8 cellular contexts compared by ENCODE assay signal in the genomic region with DNA sequence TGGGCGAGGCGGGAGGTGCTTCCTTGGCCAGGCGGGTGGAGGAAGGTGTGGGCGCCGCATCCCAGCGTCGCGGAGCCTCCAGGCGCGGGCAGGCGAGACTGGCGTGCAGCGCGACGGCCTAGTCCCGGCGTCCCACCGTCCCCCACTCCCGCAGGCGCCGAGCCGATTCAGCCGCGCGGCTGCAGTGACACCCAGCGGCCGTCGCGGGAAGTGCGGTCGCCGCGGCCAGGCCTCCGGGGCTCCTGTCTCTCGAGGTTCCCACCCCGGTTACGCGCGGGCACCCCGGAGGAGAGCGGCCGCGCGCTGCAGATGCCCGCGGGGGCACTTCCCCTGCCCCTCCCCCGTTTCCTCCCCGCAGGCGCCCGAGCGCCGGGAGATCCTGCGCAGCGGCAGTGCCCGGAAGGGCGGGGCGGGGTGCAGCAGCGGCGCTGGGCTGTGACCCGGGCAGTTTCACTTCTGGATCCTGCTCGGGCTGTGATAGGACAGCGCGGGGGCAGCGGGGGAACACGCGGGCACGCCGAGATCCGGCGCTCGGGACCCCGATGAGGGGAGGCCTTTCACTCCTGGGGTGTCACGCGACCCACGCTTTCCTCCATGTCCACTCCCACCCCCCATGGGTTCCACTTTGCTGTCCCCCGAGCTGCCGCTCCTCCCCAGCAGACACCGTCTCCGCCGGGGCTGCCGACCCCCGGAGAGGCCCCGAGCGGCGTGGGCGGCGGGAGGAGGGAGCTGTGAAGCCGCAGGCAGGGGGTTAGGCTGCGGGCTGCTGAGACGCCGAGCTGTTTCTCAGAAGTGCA. TPM values are rescaled to one million over a fixed set of nuclear protein-coding genes. Genes with fewer than 3 reads are reported as not detected.
DNase-seq lines count a peak whose midpoint lies in the region; ATAC-seq and TF ChIP-seq lines count a peak whose summit lies in the region.

No MANE protein-coding gene starts in this region.

- H2AFZ ChIP-seq in GM23248 (peak overlapping the region; percentile 91), Karpas-422 (ENCODE audit: low read length) (0 out of 2 replicates have a peak overlapping the region, but pooled peaks have one; percentile 69), neural cell (ENCODE audit: low read depth, low read length) (peak overlapping the region; percentile 76)

- peak; percentile 86 for ATAC-seq in stimulated activated naive CD8-positive, alpha-beta T cell treated with anti-CD3 and anti-CD28 coated beads, Interleukin-15, amount 100 ng/mL, for 72 hours

- peak; percentile 88 for TF ChIP-seq RAD21 in neural cell (conservative IDR thresholded peaks at IDR 0.05)

- H3K4me1 ChIP-seq in GM23248 (ENCODE audit: insufficient read depth) (no peaks in the 10 kb centered on the region), Karpas-422 (ENCODE audit: low read length) (peaks cover 65% of the 10 kb centered on the region)

- WGBS in GM23248 (ENCODE audit: low coverage in 1 of 2, low lambda C conversion rate in 2 of 2, missing lambda C conversion rate in 2 of 2), 2 experiments: 1 to 2% methylated on average over 51 to 72 of the region's 91 CpGs

- H3K4me2 ChIP-seq in GM23248 (ENCODE audit: unreplicated experiment): peak overlapping the region; percentile 71
- peak overlapping the region; percentile 98 for H3K4me2 ChIP-seq in Karpas-422 (ENCODE audit: low read depth, low read length, poor library complexity, severe bottlenecking)
- no peak overlapping the region for H3K4me2 ChIP-seq in neural cell (ENCODE audit: low read length)

- no peak for TF ChIP-seq EP300 in neural cell (conservative IDR thresholded peaks at IDR 0.05; ENCODE audit: poor library complexity, severe bottlenecking)

- H3K9me2 ChIP-seq in GM23248 (ENCODE audit: insufficient read depth) (no peaks in the 10 kb centered on the region), Karpas-422 (replicated peaks; ENCODE audit: insufficient read depth, low read length) (no peaks in the 10 kb centered on the region), neural cell (ENCODE audit: insufficient read depth, low read length) (no peaks in the 10 kb centered on the region)

- DNase-seq in ELF-1 (ENCODE audit: low read depth, low spot score): peak; percentile 85
- DNase-seq in GM23248: peak; percentile 95
- peak; percentile 99 for DNase-seq in Karpas-422
- peak; percentile 92 for DNase-seq in RWPE1 (ENCODE audit: low spot score)
- DNase-seq in activated T-helper 9 cell treated with anti-CD3 and anti-CD28 coated beads, Interleukin-2, amount 50 U/mL, for 16 hours (ENCODE audit: low read depth): peak; percentile 92
- DNase-seq in fibroblast of the aortic adventitia (ENCODE audit: low read depth): peak; percentile 77
- peak; percentile 99 for DNase-seq in stimulated activated naive CD8-positive, alpha-beta T cell treated with anti-CD3 and anti-CD28 coated beads, Interleukin-15, amount 100 ng/mL, for 72 hours

- peak overlapping the region; percentile 81 for H3K4me3 ChIP-seq in GM23248
- H3K4me3 ChIP-seq in Karpas-422 (ENCODE audit: low read length): peak overlapping the region; percentile 71
- peak overlapping the region; percentile 70 for H3K4me3 ChIP-seq in fibroblast of the aortic adventitia (ENCODE audit: low read depth, low read length)
- H3K4me3 ChIP-seq in neural cell (ENCODE audit: low read length): peak overlapping the region; percentile 72

- no peaks in the 10 kb centered on the region for H3K9me3 Mint-ChIP-seq in stimulated activated naive CD8-positive, alpha-beta T cell treated with anti-CD3 and anti-CD28 coated beads, Interleukin-15, amount 100 ng/mL, for 72 hours

- POLR2A ChIA-PET in RWPE1 (lab: Yijun Ruan, JAX; ENCODE audit: low non-redundant PET): interaction anchor here (0.6 kb wide), 1 partner anchor 22 kb away, joined by 4 read pairs; no protein-coding TSS in a partner anchor

- TF ChIP-seq CTCF in RWPE1 (conservative IDR thresholded peaks at IDR 0.05; ENCODE audit: low read depth) (peak; percentile 97), fibroblast of the aortic adventitia (IDR thresholded peaks at IDR 0.05; ENCODE audit: insufficient read depth, low read length) (peak; percentile 73), neural cell (IDR thresholded peaks at IDR 0.05; ENCODE audit: poor library complexity, severe bottlenecking) (peak; percentile 97)

- H4K20me1 ChIP-seq in GM23248 (ENCODE audit: insufficient read depth) (no peaks in the 10 kb centered on the region), Karpas-422 (ENCODE audit: insufficient read depth, low read depth, low read length) (no peaks in the 10 kb centered on the region), neural cell (ENCODE audit: insufficient read depth) (no peaks in the 10 kb centered on the region)

- peak overlapping the region; percentile 89 for H3K9ac ChIP-seq in GM23248
- H3K9ac ChIP-seq in Karpas-422 (ENCODE audit: low read length): peak overlapping the region; percentile 99
- H3K9ac ChIP-seq in neural cell (ENCODE audit: low read length): peak overlapping the region; percentile 65

- H3K36me3 ChIP-seq in GM23248 (ENCODE audit: low read depth) (no peaks in the 10 kb centered on the region), Karpas-422 (ENCODE audit: insufficient read depth, low read length) (no peaks in the 10 kb centered on the region), neural cell (ENCODE audit: insufficient read depth, low read length) (no peaks in the 10 kb centered on the region)

- H3K27me3 ChIP-seq in GM23248 (replicated peaks; ENCODE audit: insufficient read depth) (0 out of 2 replicates have a peak, but pooled peaks cover 12% of the 10 kb centered on the region), Karpas-422 (ENCODE audit: low read length) (no peaks in the 10 kb centered on the region), neural cell (ENCODE audit: insufficient read depth, low read depth, low read length) (no peaks in the 10 kb centered on the region)

- in situ Hi-C loops in GM23248 (cut with MboI): loop anchor here (10.0 kb wide), 1 partner anchor 130 kb away; a partner anchor contains a TSS

- H3K4me1 Mint-ChIP-seq in stimulated activated naive CD8-positive, alpha-beta T cell treated with anti-CD3 and anti-CD28 coated beads, Interleukin-15, amount 100 ng/mL, for 72 hours: peaks cover 75% of the 10 kb centered on the region

- H3K27me3 Mint-ChIP-seq in stimulated activated naive CD8-positive, alpha-beta T cell treated with anti-CD3 and anti-CD28 coated beads, Interleukin-15, amount 100 ng/mL, for 72 hours: no peaks in the 10 kb centered on the region

- H3K4me3 Mint-ChIP-seq in stimulated activated naive CD8-positive, alpha-beta T cell treated with anti-CD3 and anti-CD28 coated beads, Interleukin-15, amount 100 ng/mL, for 72 hours: peak overlapping the region; percentile 74 to 93

- H3F3A ChIP-seq in GM23248 (ENCODE audit: insufficient read depth) (peaks cover 7% of the 10 kb centered on the region; the same call in 1 of the 2 replicates), neural cell (ENCODE audit: insufficient read depth, low read length, poor library complexity, severe bottlenecking) (no peaks in the 10 kb centered on the region)

- CTCF ChIA-PET in RWPE1 (lab: Yijun Ruan, JAX): interaction anchor here (0.6 to 3.8 kb wide), 9 partner anchors 15 to 1685 kb away, joined by 3 to 21 read pairs (median 4); a partner anchor contains a TSS

- peak overlapping the region; percentile 72 to 98 for H3K27ac Mint-ChIP-seq in stimulated activated naive CD8-positive, alpha-beta T cell treated with anti-CD3 and anti-CD28 coated beads, Interleukin-15, amount 100 ng/mL, for 72 hours

- peak overlapping the region; percentile 44; the same call in 1 of the 2 replicates for H3K27ac ChIP-seq in GM23248
- H3K27ac ChIP-seq in Karpas-422 (ENCODE audit: low read length): peak overlapping the region; percentile 100
- H3K27ac ChIP-seq in RWPE1: peak overlapping the region; percentile 90
- H3K27ac ChIP-seq in neural cell (ENCODE audit: low read length): no peak overlapping the region

- H3K79me2 ChIP-seq in GM23248 (ENCODE audit: insufficient read depth) (no peaks in the 10 kb centered on the region), Karpas-422 (ENCODE audit: low read length) (no peaks in the 10 kb centered on the region), neural cell (replicated peaks; ENCODE audit: insufficient read depth, low read length) (no peaks in the 10 kb centered on the region)

- H3K9me3 ChIP-seq in GM23248 (ENCODE audit: low read depth): no peaks in the 10 kb centered on the region
- no peaks in the 10 kb centered on the region for H3K9me3 ChIP-seq in Karpas-422 (ENCODE audit: low read length)
- H3K9me3 ChIP-seq in neural cell (ENCODE audit: low read length): no peaks in the 10 kb centered on the region

TF ChIP-seq in neural cell, 6 proteins besides CTCF, POLR2A, EP300 and RAD21 (continues in another document):
- TF ChIP-seq MXI1 (conservative IDR thresholded peaks at IDR 0.05; ENCODE audit: poor library complexity, severe bottlenecking) (peak; percentile 71), POLR2AphosphoS5 (IDR thresholded peaks at IDR 0.05) (peak; percentile 54), TAF1 (IDR thresholded peaks at IDR 0.05; ENCODE audit: low read depth) (no peak), SMC3 (conservative IDR thresholded peaks at IDR 0.05; ENCODE audit: poor library complexity) (peak; percentile 82), EZH2 (IDR thresholded peaks at IDR 0.05; ENCODE audit: borderline replicate concordance, insufficient read depth, low read length, poor library complexity, severe bottlenecking) (no peak)

RNA-seq across cellular contexts. Expression of a gene that starts 16.6 kb away (rescaled TPM):
- total RNA-seq in GM23248 (2014; rRNA removed; shearing (Covaris generic)): 0.25 TPM in 1 of 2 replicates, not detected in the other
- not detected in 2 replicates for polyA plus RNA-seq in GM23248 (2016; fragmentation: Nextera tagmentation; extraction: Ambion mirVana)
- 0.18 and 1.5 TPM in 2 replicates for total RNA-seq in Karpas-422 (2014; rRNA removed; shearing (Covaris generic); ENCODE audit: low replicate concordance)
- total RNA-seq in fibroblast of the aortic adventitia (ENCODE audit: low replicate concordance): 1.7 TPM in 1 of 2 replicates, not detected in the other
- polyA plus RNA-seq in neural cell: not detected in 2 replicates
- not detected in 2 replicates for polyA minus RNA-seq in neural cell

RNA-seq across cellular contexts. Expression of a gene that starts 24.0 kb away (rescaled TPM):
- total RNA-seq in GM23248 (2014; rRNA removed; shearing (Covaris generic)): 33.6 and 37.1 TPM in 2 replicates
- polyA plus RNA-seq in GM23248 (2016; fragmentation: Nextera tagmentation; extraction: Ambion mirVana): 85.4 and 88.4 TPM in 2 replicates
- total RNA-seq in Karpas-422 (2014; rRNA removed; shearing (Covaris generic); ENCODE audit: low replicate concordance): 77.8 and 78.6 TPM in 2 replicates
- total RNA-seq in fibroblast of the aortic adventitia (ENCODE audit: low replicate concordance): 33.1 and 76.0 TPM in 2 replicates
- 104 and 106 TPM in 2 replicates for polyA plus RNA-seq in neural cell
- polyA minus RNA-seq in neural cell: 23.6 and 24.3 TPM in 2 replicates

RNA-seq across cellular contexts. Expression of a gene that starts 54.5 kb away (rescaled TPM):
- 45.8 and 55.4 TPM in 2 replicates for total RNA-seq in GM23248 (2014; rRNA removed; shearing (Covaris generic))
- polyA plus RNA-seq in GM23248 (2016; fragmentation: Nextera tagmentation; extraction: Ambion mirVana): 28.5 and 30.3 TPM in 2 replicates
- total RNA-seq in Karpas-422 (2014; rRNA removed; shearing (Covaris generic); ENCODE audit: low replicate concordance): 7.3 and 10.9 TPM in 2 replicates
- 37.4 and 67.0 TPM in 2 replicates for total RNA-seq in fibroblast of the aortic adventitia (ENCODE audit: low replicate concordance)
- polyA plus RNA-seq in neural cell: 8.7 and 16.0 TPM in 2 replicates
- 20.1 and 21.9 TPM in 2 replicates for polyA minus RNA-seq in neural cell
